ENCODE assay signal across 23 cellular contexts in the genomic region with DNA sequence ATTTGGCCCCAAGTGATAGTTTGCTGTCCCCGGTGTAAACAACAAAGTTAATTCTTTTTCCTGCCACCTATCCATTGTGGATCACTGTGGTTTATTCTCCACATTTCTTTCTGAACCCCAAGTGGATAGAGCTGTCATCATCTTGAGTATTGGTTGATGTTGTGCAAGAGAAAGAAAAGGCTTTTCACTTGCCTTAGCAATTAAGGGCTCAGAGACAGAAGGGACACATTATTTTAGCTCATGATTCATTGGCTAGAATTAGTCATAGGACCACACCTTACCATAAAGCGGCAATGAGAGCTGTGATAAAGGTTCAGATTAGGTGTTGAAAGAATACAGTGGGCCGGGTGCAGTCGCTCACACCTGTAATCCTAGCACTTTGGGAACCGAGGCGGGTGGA.
"Had no signal": no experiment of that assay in that cellular context is flagged by ENCODE, and none has a peak within 500 bp of the region (broad histone marks: within the 10 kb centered on the region; RNA-seq: fewer than 3 reads in every experiment).

No MANE protein-coding gene starts in this region.

- ATAC-seq: activated CD4-positive, alpha-beta T cell treated with anti-CD3 and anti-CD28 coated beads for 36 hours; activated T-cell treated with anti-CD3 and anti-CD28 coated beads, Interleukin-2, amount 50 U/mL, for 72 hours; left ventricle myocardium superior; stimulated activated naive CD8-positive, alpha-beta T cell treated with anti-CD3 and anti-CD28 coated beads, Interleukin-15, Interleukin-2, amounts not matched to agents 100 U/mL and 50 U/mL, for 24 hours; upper lobe of right lung had no signal

- H3K4me3 ChIP-seq: ovary, prostate gland, right atrium auricular region, upper lobe of right lung had no signal

- DNase-seq: activated B cell treated with CpG ODN at 0.5 μM for 24 hours; activated CD4-positive, alpha-beta T cell treated with anti-CD3 and anti-CD28 coated beads for 36 hours; activated CD4-positive, alpha-beta T cell treated with anti-CD3 and anti-CD28 coated beads, Interleukin-2, amount 50 U/mL, for 4 hours; activated CD8-positive, alpha-beta memory T cell treated with anti-CD3 and anti-CD28 coated beads for 24 hours; activated effector memory CD4-positive, alpha-beta T cell treated with anti-CD3 and anti-CD28 coated beads, Interleukin-2, amount 50 U/mL, for 16 hours; activated naive CD4-positive, alpha-beta T cell treated with anti-CD3 and anti-CD28 coated beads, Interleukin-2, amount 10 ng/mL, durations not matched to agents 7 days and 5 days; activated T-cell treated with anti-CD3 and anti-CD28 coated beads, Interleukin-2, amount 50 U/mL, for 72 hours; amygdala; dermis blood vessel endothelial cell; effector CD8-positive, alpha-beta T cell; foreskin melanocyte; immature natural killer cell; kidney glomerular epithelial cell; left ventricle myocardium superior; ovary; stimulated activated CD4-positive, alpha-beta T cell treated with anti-CD3 and anti-CD28 coated beads, Interleukin-12 subunit alpha, Interleukin-12 subunit beta, amount 100 ng/mL, for 4 hours; stimulated activated CD4-positive, alpha-beta T cell treated with anti-CD3 and anti-CD28 coated beads, Interleukin-4, amount 100 ng/mL, for 4 hours; stimulated activated naive CD8-positive, alpha-beta T cell treated with anti-CD3 and anti-CD28 coated beads, Interleukin-15, Interleukin-2, amounts not matched to agents 100 U/mL and 50 U/mL, for 24 hours; T1000; upper lobe of right lung had no signal

- H3K4me1 ChIP-seq: prostate gland, right atrium auricular region, upper lobe of right lung had no signal

- H3K36me3 ChIP-seq: neutrophil, ovary, prostate gland, right atrium auricular region, upper lobe of right lung had no signal

- H3K9me3 ChIP-seq: neutrophil, ovary, prostate gland, right atrium auricular region had no signal

- H3K27ac ChIP-seq: neutrophil, ovary, prostate gland, right atrium auricular region, upper lobe of right lung had no signal

- H3K27me3 ChIP-seq: neutrophil, ovary, right atrium auricular region, upper lobe of right lung had no signal
